In the genomic region with DNA sequence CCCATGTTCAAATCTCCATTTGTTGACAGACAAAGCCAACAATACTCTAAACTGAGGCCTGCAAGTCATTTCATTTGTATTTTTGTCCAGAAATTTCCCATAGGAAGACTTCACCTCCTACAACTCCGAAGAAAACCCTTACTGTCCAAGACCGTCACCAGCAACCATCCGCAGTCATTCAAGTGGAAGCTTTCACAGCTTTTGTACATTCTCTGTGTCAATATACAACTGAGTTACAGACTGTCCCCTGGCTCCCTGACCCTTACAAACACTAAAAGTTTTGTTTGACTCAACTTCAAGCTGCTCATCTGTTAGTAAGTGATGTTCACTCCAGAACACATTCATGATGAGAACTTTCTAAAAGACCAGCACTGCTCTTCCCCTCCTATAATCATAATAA, we compare ENCODE assay signal across 21 cellular contexts.
DNase-seq lines count a peak whose midpoint lies in the region; ATAC-seq and TF ChIP-seq lines count a peak whose summit lies in the region.
"Had no signal": no experiment of that assay in that cellular context is flagged by ENCODE, and none has a peak within 500 bp of the region (broad histone marks: within the 10 kb centered on the region; RNA-seq: fewer than 3 reads in every experiment).

No MANE protein-coding gene starts in this region.

- no peaks in the 10 kb centered on the region for H3K36me3 ChIP-seq in gastroesophageal sphincter
- H3K36me3 ChIP-seq in thymus (ENCODE audit: control insufficient read depth, insufficient read depth), result no peaks in the 10 kb centered on the region

- 67 to 77% methylated on average over 3 of the region's 3 CpGs for WGBS in gastroesophageal sphincter (ENCODE audit: low coverage in 1 of 2), 2 donors
- WGBS in thymus, result 95% methylated on average over 3 of the region's 3 CpGs

- H3K4me1 Mint-ChIP-seq in progenitor cell of endocrine pancreas (ENCODE audit: low read depth) (peaks cover 35% of the 10 kb centered on the region), MCF 10A (ENCODE audit: insufficient read depth, unreplicated experiment) (peaks cover 8% of the 10 kb centered on the region)
- H3K4me1 Mint-ChIP-seq: CD4-positive, CD25-positive, alpha-beta regulatory T cell had no signal

- CTCF ChIA-PET in MCF 10A (lab: Yijun Ruan, JAX), result no interaction called here

- BruUV-seq in MCF 10A (replicated peaks; lab: Mats Ljungman, UMichigan), result no TSS peak

- H3K27ac ChIP-seq in VCaP (peak overlapping the region; percentile 98), gastroesophageal sphincter (peak overlapping the region; percentile 82 to 84 (median 82)), thymus (ENCODE audit: low read depth) (peak overlapping the region; percentile 20)
- H3K27ac ChIP-seq: GM23248, HL-60 had no signal

- no peaks in the 10 kb centered on the region for H3K27me3 ChIP-seq in gastroesophageal sphincter
- no peaks in the 10 kb centered on the region for H3K27me3 ChIP-seq in thymus (ENCODE audit: control insufficient read depth, insufficient read depth)

- H3K27ac Mint-ChIP-seq in progenitor cell of endocrine pancreas (peak overlapping the region; percentile 4), MCF 10A (ENCODE audit: low read depth, unreplicated experiment) (no peak overlapping the region)
- H3K27ac Mint-ChIP-seq: CD4-positive, CD25-positive, alpha-beta regulatory T cell had no signal

- H3K4me1 ChIP-seq in gastroesophageal sphincter (peaks cover 0 to 39% (median 2%) of the 10 kb centered on the region in 3 donors), thymus (ENCODE audit: control insufficient read depth, insufficient read depth, low read length) (no peaks in the 10 kb centered on the region)

- H3K27me3 Mint-ChIP-seq in progenitor cell of endocrine pancreas, result no peaks in the 10 kb centered on the region
- peaks cover 38% of the 10 kb centered on the region for H3K27me3 Mint-ChIP-seq in MCF 10A (ENCODE audit: insufficient read depth, unreplicated experiment)
- H3K27me3 Mint-ChIP-seq: CD4-positive, CD25-positive, alpha-beta regulatory T cell had no signal

- H3K36me3 Mint-ChIP-seq in progenitor cell of endocrine pancreas (ENCODE audit: insufficient read depth), result no peaks in the 10 kb centered on the region
- no peaks in the 10 kb centered on the region for H3K36me3 Mint-ChIP-seq in MCF 10A (ENCODE audit: insufficient read depth, unreplicated experiment)
- H3K36me3 Mint-ChIP-seq: CD4-positive, CD25-positive, alpha-beta regulatory T cell had no signal

- H3K4me3 ChIP-seq in gastroesophageal sphincter, result peak overlapping the region; percentile 53 to 56
- H3K4me3 ChIP-seq in thymus (ENCODE audit: low read length), result no peak overlapping the region
- H3K4me3 ChIP-seq: GM23248, K562 had no signal

- intact Hi-C loops in MCF 10A (cut with micrococcal nuclease), result no loop called here

- TF ChIP-seq POLR2A in gastroesophageal sphincter (IDR thresholded peaks at IDR 0.05), result no peak

- H3K4me3 Mint-ChIP-seq in progenitor cell of endocrine pancreas (ENCODE audit: low read depth), result no peak overlapping the region
- H3K4me3 Mint-ChIP-seq in MCF 10A (ENCODE audit: unreplicated experiment), result no peak overlapping the region
- H3K4me3 Mint-ChIP-seq: CD4-positive, CD25-positive, alpha-beta regulatory T cell had no signal

- DNase-seq in progenitor cell of endocrine pancreas (ENCODE audit: low spot score, unreplicated experiment), result no peak
- no peak for DNase-seq in cerebellar nuclear complex (lab: John Stamatoyannopoulos, UW)
- no peak for DNase-seq in MCF 10A (ENCODE audit: unreplicated experiment)
- DNase-seq in activated gamma-delta T cell (lab: John Stamatoyannopoulos, UW), result no peak
- DNase-seq: ACHN; Calu3; CD4-positive, CD25-positive, alpha-beta regulatory T cell; GM23248; NCI-H1048; NCI-H1694; NCI-H2107; NCI-H345; NCI-H526 treated with DMSO at 0.1 percent for 48 hours; RPMI8226 had no signal

- POLR2A ChIA-PET in MCF 10A (lab: Yijun Ruan, JAX), result no interaction called here

- H3K9me3 ChIP-seq in gastroesophageal sphincter (no peaks in the 10 kb centered on the region), thymus (ENCODE audit: control insufficient read depth) (no peaks in the 10 kb centered on the region)

- no peaks in the 10 kb centered on the region for H3K9me3 Mint-ChIP-seq in progenitor cell of endocrine pancreas (ENCODE audit: low read depth)
- no peaks in the 10 kb centered on the region for H3K9me3 Mint-ChIP-seq in MCF 10A (ENCODE audit: unreplicated experiment)

- TF ChIP-seq CTCF in VCaP (conservative IDR thresholded peaks at IDR 0.05) (no peak), gastroesophageal sphincter (IDR thresholded peaks at IDR 0.05) (no peak), progenitor cell of endocrine pancreas (IDR thresholded peaks at IDR 0.05; ENCODE audit: unreplicated experiment) (no peak), MCF 10A (IDR thresholded peaks at IDR 0.05; ENCODE audit: unreplicated experiment) (no peak)

- no peak for ATAC-seq in gastroesophageal sphincter
- no peak for ATAC-seq in HG03457 (IDR thresholded peaks at IDR 0.05; ENCODE audit: unreplicated experiment)
- ATAC-seq: HCT116, K562 had no signal

- no peak for TF ChIP-seq EP300 in gastroesophageal sphincter (IDR thresholded peaks at IDR 0.05)

Comparison
In these comparisons a context has a peak if more than half of its experiments do, and no peak if none do; other contexts are left out.
1. H3K27ac ChIP-seq: peak in every context shown above with its lines; median percentile 98 in VCaP; 82 in gastroesophageal sphincter; 20 in thymus.